In genomic region chr18:58247363-58247834, GRCh38 we compare ENCODE assay signal across 11 cellular contexts.
A peak's percentile ranks its signal among the peaks of the same experiment; 100 is the strongest.
DNase-seq lines count a peak whose midpoint lies in the region; ATAC-seq and TF ChIP-seq lines count a peak whose summit lies in the region.
"Had no signal": no experiment of that assay in that cellular context is flagged by ENCODE, and none has a peak within 500 bp of the region (broad histone marks: within the 10 kb centered on the region; RNA-seq: fewer than 3 reads in every experiment).

No MANE protein-coding gene starts in this region.

- H3K27me3 ChIP-seq in dorsolateral prefrontal cortex = no peaks in the 10 kb centered on the region
- H3K27me3 ChIP-seq in sigmoid colon = no peaks in the 10 kb centered on the region

- H3K4me3 ChIP-seq in dorsolateral prefrontal cortex (peak overlapping the region in 57 of 59 donors; percentile 3 to 59 (median 41)), sigmoid colon (peak overlapping the region; percentile 4 to 32 (median 26))

- H3K9me3 Mint-ChIP-seq in activated CD4-positive, alpha-beta memory T cell treated with anti-CD3 and anti-CD28 coated beads, Interleukin-2, amount 10 ng/mL, durations not matched to agents 7 days and 5 days = no peaks in the 10 kb centered on the region

- TF ChIP-seq CTCF in dorsolateral prefrontal cortex (IDR thresholded peaks at IDR 0.05 in 54 of 56, conservative IDR thresholded peaks at IDR 0.05 in 2 of 56; ENCODE audit: low read depth in 1 of 56, partially characterized antibody in 56 of 56) (no peak), sigmoid colon (IDR thresholded peaks at IDR 0.05) (no peak)

- TF ChIP-seq EP300 in sigmoid colon (IDR thresholded peaks at IDR 0.05) = no peak

- H3K27ac Mint-ChIP-seq in activated CD4-positive, alpha-beta memory T cell treated with anti-CD3 and anti-CD28 coated beads, Interleukin-2, amount 10 ng/mL, durations not matched to agents 7 days and 5 days = no peak overlapping the region

- H3K4me1 ChIP-seq in sigmoid colon = peaks cover 0 to 64% (median 43%) of the 10 kb centered on the region in 4 donors

- H3K4me1 Mint-ChIP-seq in activated CD4-positive, alpha-beta memory T cell treated with anti-CD3 and anti-CD28 coated beads, Interleukin-2, amount 10 ng/mL, durations not matched to agents 7 days and 5 days = no peaks in the 10 kb centered on the region

- POLR2A ChIA-PET in activated CD4-positive, alpha-beta memory T cell treated with anti-CD3 and anti-CD28 coated beads, Interleukin-2, amount 10 ng/mL, durations not matched to agents 7 days and 5 days (lab: Charles Lee) = no interaction called here

- peak overlapping the region in 58 of 59 donors; percentile 23 to 90 (median 76) for H3K27ac ChIP-seq in dorsolateral prefrontal cortex
- peak overlapping the region; percentile 54 to 82 (median 78) for H3K27ac ChIP-seq in sigmoid colon

- 52 to 72% methylated on average over 20 of the region's 20 CpGs for WGBS in sigmoid colon, 2 donors

- H3K36me3 ChIP-seq in sigmoid colon = no peaks in the 10 kb centered on the region

- TF ChIP-seq POLR2A in sigmoid colon (IDR thresholded peaks at IDR 0.05) = no peak

- CTCF ChIA-PET in activated CD4-positive, alpha-beta memory T cell treated with anti-CD3 and anti-CD28 coated beads, Interleukin-2, amount 10 ng/mL, durations not matched to agents 7 days and 5 days (lab: Charles Lee) = no interaction called here

- DNase-seq in LHCN-M2 (ENCODE audit: low read depth) = peak; percentile 26
- peak in 8 of 10 donors; percentile 53 to 75 (median 70) for DNase-seq in dorsolateral prefrontal cortex
- peak; percentile 86 for DNase-seq in left kidney (ENCODE audit: low read depth, low spot score)
- peak; percentile 76 for DNase-seq in sigmoid colon
- DNase-seq in activated CD4-positive, alpha-beta memory T cell treated with anti-CD3 and anti-CD28 coated beads, Interleukin-2, amount 10 ng/mL, durations not matched to agents 7 days and 5 days = no peak
- DNase-seq: activated CD8-positive, alpha-beta memory T cell treated with anti-CD3 and anti-CD28 coated beads, Interleukin-2, amount 50 U/mL, for 48 hours; DMS 273 treated with DMSO at 0.1 percent for 48 hours; OCI-M1 had no signal

- ATAC-seq in HG03039 (IDR thresholded peaks at IDR 0.05; ENCODE audit: unreplicated experiment) = no peak
- no peak for ATAC-seq in activated CD4-positive, CD25-positive, alpha-beta regulatory T cell treated with anti-CD3 and anti-CD28 coated beads, Interleukin-2, amount 50 U/mL, for 24 hours
- ATAC-seq in GM21737 (IDR thresholded peaks at IDR 0.05; ENCODE audit: unreplicated experiment) = no peak

- H3K27me3 Mint-ChIP-seq in activated CD4-positive, alpha-beta memory T cell treated with anti-CD3 and anti-CD28 coated beads, Interleukin-2, amount 10 ng/mL, durations not matched to agents 7 days and 5 days = peaks cover 1% of the 10 kb centered on the region

- no peak overlapping the region for H3K4me3 Mint-ChIP-seq in activated CD4-positive, alpha-beta memory T cell treated with anti-CD3 and anti-CD28 coated beads, Interleukin-2, amount 10 ng/mL, durations not matched to agents 7 days and 5 days

- no peaks in the 10 kb centered on the region for H3K9me3 ChIP-seq in sigmoid colon

- no peaks in the 10 kb centered on the region for H3K36me3 Mint-ChIP-seq in activated CD4-positive, alpha-beta memory T cell treated with anti-CD3 and anti-CD28 coated beads, Interleukin-2, amount 10 ng/mL, durations not matched to agents 7 days and 5 days (ENCODE audit: low read depth)

- intact Hi-C loops in dorsolateral prefrontal cortex (cut with DNase I) (no loop called here), sigmoid colon (cut with DNase I) (no loop called here)
